24 cellular contexts compared by ENCODE assay signal in the genomic region with DNA sequence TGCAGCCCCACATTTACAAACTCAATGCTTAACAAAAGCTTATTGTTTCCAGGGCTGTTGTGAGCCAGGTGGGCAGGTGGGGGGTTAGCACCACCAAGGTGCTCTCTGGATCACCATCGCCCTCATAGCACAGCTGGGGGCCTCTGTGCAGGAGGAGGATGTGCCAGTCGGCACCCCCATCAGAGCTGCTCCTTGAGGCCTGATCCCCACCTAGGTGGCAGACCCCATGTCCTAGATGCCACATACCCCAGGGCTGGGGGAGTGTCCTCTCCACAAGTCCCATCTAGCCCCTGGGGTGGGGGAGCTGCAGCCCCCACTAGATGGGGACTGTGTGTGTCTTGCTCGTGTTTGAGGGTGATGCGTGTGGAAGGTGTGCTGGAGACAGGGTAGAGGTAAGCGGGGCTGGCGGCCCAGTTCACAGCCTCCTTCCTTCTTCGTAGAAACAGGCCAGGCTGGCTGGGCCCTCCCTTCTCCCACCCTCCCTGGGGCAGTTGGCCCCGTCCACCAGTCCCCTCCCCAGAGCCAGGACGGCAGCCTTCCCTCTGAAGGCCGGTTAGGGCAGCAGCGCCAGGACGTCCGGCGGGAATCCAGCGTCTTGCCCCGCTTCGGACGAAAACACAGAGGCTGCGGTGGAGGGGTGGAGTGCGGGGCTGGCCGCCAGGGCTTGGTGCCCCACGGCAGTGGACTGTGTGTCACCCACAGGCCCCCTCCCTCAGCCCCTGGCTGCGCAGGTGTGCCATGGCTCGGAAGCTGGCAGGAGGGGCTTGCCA. TPM values are rescaled to one million over a fixed set of nuclear protein-coding genes. Genes with fewer than 3 reads are reported as not detected.
A peak's percentile ranks its signal among the peaks of the same experiment; 100 is the strongest.
DNase-seq lines count a peak whose midpoint lies in the region; ATAC-seq and TF ChIP-seq lines count a peak whose summit lies in the region.
"Had no signal": no experiment of that assay in that cellular context is flagged by ENCODE, and none has a peak within 500 bp of the region (broad histone marks: within the 10 kb centered on the region; RNA-seq: fewer than 3 reads in every experiment).

No MANE protein-coding gene starts in this region.

- peak overlapping the region; percentile 100 for H2AK5ac ChIP-seq in neuronal stem cell (ENCODE audit: low read depth, low read length)

- no peak for TF ChIP-seq EP300 in sigmoid colon (IDR thresholded peaks at IDR 0.05)

- H3K18ac ChIP-seq in neuronal stem cell (ENCODE audit: low read length), result peak overlapping the region; percentile 99

- H3K4me3 ChIP-seq in cardiac muscle cell, result peak overlapping the region; percentile 82
- H3K4me3 ChIP-seq in right atrium auricular region, result no peak overlapping the region
- no peak overlapping the region for H3K4me3 ChIP-seq in hepatocyte
- H3K4me3 ChIP-seq in neuronal stem cell (ENCODE audit: low read length in 2 of 2), result no peak overlapping the region
- H3K4me3 ChIP-seq in aorta (ENCODE audit: low read length in 2 of 2), result peak overlapping the region; percentile 90 to 94
- H3K4me3 ChIP-seq in sigmoid colon, result no peak overlapping the region
- no peak overlapping the region for H3K4me3 ChIP-seq in smooth muscle cell
- no peak overlapping the region for H3K4me3 ChIP-seq in PC-9
- H3K4me3 ChIP-seq: gastrocnemius medialis, SJSA1, suprapubic skin had no signal

- no peaks in the 10 kb centered on the region for H3F3A ChIP-seq in smooth muscle cell (ENCODE audit: low read depth)
- no peaks in the 10 kb centered on the region for H3F3A ChIP-seq in PC-9 (ENCODE audit: insufficient read depth, low read depth)

- peak overlapping the region; percentile 87 for H2BK5ac ChIP-seq in neuronal stem cell (ENCODE audit: low read length)

- H2AFZ ChIP-seq in hepatocyte, result no peak overlapping the region
- no peak overlapping the region for H2AFZ ChIP-seq in neuronal stem cell (ENCODE audit: low read length)
- H2AFZ ChIP-seq in smooth muscle cell (ENCODE audit: low read depth), result no peak overlapping the region
- H2AFZ ChIP-seq in PC-9, result no peak overlapping the region

- H3K27ac ChIP-seq in cardiac muscle cell (no peak overlapping the region), right atrium auricular region (no peak overlapping the region), hepatocyte (no peak overlapping the region), neuronal stem cell (replicated peaks; ENCODE audit: low read length) (no peak overlapping the region), aorta (ENCODE audit: low read depth in 1 of 2, low read length in 2 of 2) (peak overlapping the region; percentile 98 to 99), sigmoid colon (peak overlapping the region in 1 of 4 donors; percentile 14), smooth muscle cell (ENCODE audit: low read depth) (no peak overlapping the region), PC-9 (no peak overlapping the region)
- H3K27ac ChIP-seq: epithelial cell of prostate, gastrocnemius medialis, SJSA1, suprapubic skin had no signal

- peak overlapping the region; percentile 98 for H2BK120ac ChIP-seq in neuronal stem cell (ENCODE audit: low read depth, low read length)

- peak overlapping the region; percentile 79 for H3K4me2 ChIP-seq in hepatocyte
- H3K4me2 ChIP-seq in neuronal stem cell (ENCODE audit: insufficient read depth, low read length, poor library complexity, severe bottlenecking), result peak overlapping the region; percentile 49
- no peak overlapping the region for H3K4me2 ChIP-seq in smooth muscle cell
- no peak overlapping the region for H3K4me2 ChIP-seq in PC-9

- H3K79me2 ChIP-seq in hepatocyte, result peaks cover 30% of the 10 kb centered on the region
- H3K79me2 ChIP-seq in smooth muscle cell (ENCODE audit: low read depth), result no peaks in the 10 kb centered on the region
- H3K79me2 ChIP-seq in PC-9 (ENCODE audit: low read depth), result no peaks in the 10 kb centered on the region

- no peaks in the 10 kb centered on the region for H3K36me3 ChIP-seq in cardiac muscle cell
- H3K36me3 ChIP-seq in right atrium auricular region, result no peaks in the 10 kb centered on the region
- no peaks in the 10 kb centered on the region for H3K36me3 ChIP-seq in hepatocyte (replicated peaks; ENCODE audit: insufficient read depth, low read depth)
- H3K36me3 ChIP-seq in neuronal stem cell (replicated peaks in 1 of 2; ENCODE audit: control insufficient read depth in 2 of 2, insufficient read depth in 2 of 2, low read length in 2 of 2), result no peaks in the 10 kb centered on the region
- H3K36me3 ChIP-seq in aorta (ENCODE audit: control insufficient read depth in 1 of 2, insufficient read depth in 2 of 2, low read length in 1 of 2), result no peaks in the 10 kb centered on the region
- H3K36me3 ChIP-seq in sigmoid colon, result no peaks in the 10 kb centered on the region
- H3K36me3 ChIP-seq in smooth muscle cell (ENCODE audit: low read depth), result no peaks in the 10 kb centered on the region
- H3K36me3 ChIP-seq in PC-9 (ENCODE audit: low read depth), result no peaks in the 10 kb centered on the region
- H3K36me3 ChIP-seq: gastrocnemius medialis, SJSA1, suprapubic skin had no signal

- POLR2A ChIA-PET in PC-9 (lab: Charles Lee; ENCODE audit: unreplicated experiment), result no interaction called here

- H3K27me3 ChIP-seq in cardiac muscle cell (peaks cover 67% of the 10 kb centered on the region), right atrium auricular region (peaks cover 15 to 31% of the 10 kb centered on the region in 2 donors), hepatocyte (peaks cover 63% of the 10 kb centered on the region), neuronal stem cell (ENCODE audit: control insufficient read depth in 3 of 3, insufficient read depth in 3 of 3, low read depth in 1 of 3, low read length in 3 of 3) (peaks cover 29 to 91% (median 62%) of the 10 kb centered on the region in 3 experiments), aorta (ENCODE audit: control insufficient read depth in 1 of 2, insufficient read depth in 2 of 2, low read length in 1 of 2) (no peaks in the 10 kb centered on the region), sigmoid colon (peaks cover 47 to 93% (median 87%) of the 10 kb centered on the region in 3 donors), smooth muscle cell (ENCODE audit: low read depth) (peaks cover 77% of the 10 kb centered on the region), PC-9 (ENCODE audit: insufficient read depth, low read depth) (peaks cover 36% of the 10 kb centered on the region)

- H3K9ac ChIP-seq in neuronal stem cell (ENCODE audit: low read depth, low read length, poor library complexity) (peak overlapping the region; percentile 81), smooth muscle cell (ENCODE audit: low read depth) (no peak overlapping the region)

- peak overlapping the region; percentile 82 for H4K8ac ChIP-seq in neuronal stem cell (ENCODE audit: low read depth, low read length)

- peaks cover 47% of the 10 kb centered on the region for H3K4me1 ChIP-seq in cardiac muscle cell (ENCODE audit: low read depth)
- H3K4me1 ChIP-seq in right atrium auricular region, result peaks cover 0 to 35% of the 10 kb centered on the region in 2 donors
- H3K4me1 ChIP-seq in hepatocyte (ENCODE audit: insufficient read depth), result peaks cover 21% of the 10 kb centered on the region
- peaks cover 0 to 37% of the 10 kb centered on the region in 2 donors for H3K4me1 ChIP-seq in neuronal stem cell (ENCODE audit: control insufficient read depth in 2 of 2, insufficient read depth in 1 of 2, low read depth in 1 of 2, low read length in 2 of 2)
- no peaks in the 10 kb centered on the region for H3K4me1 ChIP-seq in aorta (ENCODE audit: control insufficient read depth in 1 of 2, insufficient read depth in 2 of 2, low read length in 2 of 2)
- peaks cover 0 to 50% (median 48%) of the 10 kb centered on the region in 4 donors for H3K4me1 ChIP-seq in sigmoid colon
- H3K4me1 ChIP-seq in smooth muscle cell (ENCODE audit: low read depth), result peaks cover 39% of the 10 kb centered on the region
- no peaks in the 10 kb centered on the region for H3K4me1 ChIP-seq in PC-9 (replicated peaks; ENCODE audit: insufficient read depth)

- peak overlapping the region; percentile 89 for H3K14ac ChIP-seq in neuronal stem cell (ENCODE audit: low read length)

- peak; percentile 21 for ATAC-seq in aorta (ENCODE audit: low FRiP score)
- ATAC-seq: gastrocnemius medialis had no signal

- peak overlapping the region; percentile 99 for H2BK15ac ChIP-seq in neuronal stem cell (ENCODE audit: low read length)

- no peaks in the 10 kb centered on the region for H4K20me1 ChIP-seq in hepatocyte (ENCODE audit: insufficient read depth, poor library complexity, severe bottlenecking)
- peaks cover 9% of the 10 kb centered on the region for H4K20me1 ChIP-seq in smooth muscle cell (ENCODE audit: low read depth)
- H4K20me1 ChIP-seq in PC-9 (ENCODE audit: insufficient read depth), result no peaks in the 10 kb centered on the region

- peaks cover 35% of the 10 kb centered on the region for H3K79me1 ChIP-seq in neuronal stem cell (ENCODE audit: low read depth, low read length)

- H3K23ac ChIP-seq in neuronal stem cell (ENCODE audit: low read depth, low read length, poor library complexity), result peak overlapping the region; percentile 91

- intact Hi-C loops in aorta (cut with DNase I), result loop anchor here (2.0 to 5.0 kb wide), 2 partner anchors 54 to 115 kb away; no protein-coding TSS in a partner anchor
- intact Hi-C loops in sigmoid colon (cut with DNase I), result loop anchor here (5.0 kb wide), 1 partner anchor 340 kb away; no protein-coding TSS in a partner anchor
- intact Hi-C loops in PC-9 (cut with micrococcal nuclease; ENCODE audit: unreplicated experiment), result no loop called here

- no peaks in the 10 kb centered on the region for H3K9me3 ChIP-seq in cardiac muscle cell (ENCODE audit: low read depth)
- no peaks in the 10 kb centered on the region for H3K9me3 ChIP-seq in right atrium auricular region
- H3K9me3 ChIP-seq in hepatocyte (ENCODE audit: low read depth), result no peaks in the 10 kb centered on the region
- H3K9me3 ChIP-seq in neuronal stem cell (replicated peaks in 1 of 2; ENCODE audit: control insufficient read depth in 2 of 2, insufficient read depth in 1 of 2, low read depth in 1 of 2, low read length in 2 of 2), result no peaks in the 10 kb centered on the region
- no peaks in the 10 kb centered on the region for H3K9me3 ChIP-seq in aorta (ENCODE audit: control insufficient read depth, low read length)
- H3K9me3 ChIP-seq in sigmoid colon, result no peaks in the 10 kb centered on the region
- no peaks in the 10 kb centered on the region for H3K9me3 ChIP-seq in smooth muscle cell (replicated peaks; ENCODE audit: low read depth)
- no peaks in the 10 kb centered on the region for H3K9me3 ChIP-seq in PC-9 (ENCODE audit: insufficient read depth, low read depth)
- H3K9me3 ChIP-seq: gastrocnemius medialis, suprapubic skin had no signal

- no peak for TF ChIP-seq POLR2A in sigmoid colon (IDR thresholded peaks at IDR 0.05)

- peak overlapping the region; percentile 98 for H2BK12ac ChIP-seq in neuronal stem cell (ENCODE audit: low read length)

- 65% methylated on average over 20 of the region's 24 CpGs for WGBS in hepatocyte (ENCODE audit: low lambda C conversion rate, missing lambda C conversion rate)
- WGBS in neuronal stem cell (ENCODE audit: extremely low coverage in 2 of 2, insufficient read length in 2 of 2, insufficient replicate concordance in 1 of 2), 2 donors, result no CpG with 5 or more reads among the region's 24 CpGs
- WGBS in aorta, 2 donors, result 3 to 4% methylated on average over 20 to 24 of the region's 24 CpGs
- 67 to 80% methylated on average over 24 of the region's 24 CpGs for WGBS in sigmoid colon, 2 donors
- 79% methylated on average over 17 of the region's 24 CpGs for WGBS in smooth muscle cell (ENCODE audit: low lambda C conversion rate)

- H4K91ac ChIP-seq in neuronal stem cell (ENCODE audit: low read depth, low read length, poor library complexity), result no peak overlapping the region

- H3K4ac ChIP-seq in neuronal stem cell (ENCODE audit: low read length), result peak overlapping the region; percentile 93

- CTCF ChIA-PET in PC-9 (lab: Charles Lee), result no interaction called here

- BruUV-seq in PC-9 (replicated peaks; lab: Mats Ljungman, UMichigan), result no TSS peak

- TF ChIP-seq CTCF in cardiac muscle cell (IDR thresholded peaks at IDR 0.05; ENCODE audit: low read depth, low read length) (no peak), right atrium auricular region (IDR thresholded peaks at IDR 0.05) (no peak), hepatocyte (IDR thresholded peaks at IDR 0.05; ENCODE audit: poor library complexity) (no peak), sigmoid colon (IDR thresholded peaks at IDR 0.05) (no peak), smooth muscle cell (IDR thresholded peaks at IDR 0.05; ENCODE audit: borderline replicate concordance, insufficient read depth, poor library complexity, severe bottlenecking) (no peak), PC-9 (conservative IDR thresholded peaks at IDR 0.05) (no peak)

- DNase-seq in cardiac muscle cell (ENCODE audit: low read depth in 1 of 2, low spot score in 1 of 2) (peak in 1 of 2 donors; percentile 45), right atrium auricular region (ENCODE audit: low spot score) (no peak), hepatocyte (ENCODE audit: low spot score) (peak; percentile 27), neuronal stem cell (ENCODE audit: low spot score) (no peak), aorta (peak in 1 of 2 donors; percentile 83), sigmoid colon (no peak), smooth muscle cell (lab: John Stamatoyannopoulos, UW; ENCODE audit: unreplicated experiment) (no peak), PC-9 (no peak)
- DNase-seq: activated CD4-positive, CD25-positive, alpha-beta regulatory T cell; DMS 273 treated with DMSO at 0.1 percent for 48 hours; gastrocnemius medialis; GF-D8; NCI-H510A treated with DMSO at 0.1 percent for 48 hours; stimulated activated CD4-positive, alpha-beta T cell treated with anti-CD3 and anti-CD28 coated beads, Interleukin-4, amount 100 ng/mL, for 4 hours; stimulated activated CD8-positive, alpha-beta memory T cell treated with anti-CD3 and anti-CD28 coated beads, Interleukin-4, amount 100 ng/mL, for 48 hours had no signal

- H3K9me2 ChIP-seq in hepatocyte (replicated peaks; ENCODE audit: insufficient read depth) (no peaks in the 10 kb centered on the region), PC-9 (ENCODE audit: insufficient read depth) (no peaks in the 10 kb centered on the region)

RNA-seq across cellular contexts. Expression of gene PRDM16, which starts 3.4 kb away (rescaled TPM):
- total RNA-seq in cardiac muscle cell (27.6 and 55.8 TPM in 2 replicates), right atrium auricular region (1 to 10 TPM in 1 of 2 donors, under 1 TPM in 1; 0.22 to 3.3 TPM), hepatocyte (3.9 and 9.9 TPM in 2 replicates), aorta (10 to 100 TPM; 61.9 to 80.7 TPM), sigmoid colon (1 to 10 TPM in 1 of 4 donors, under 1 TPM in 3; 0.14 to 1.1 (median 0.60) TPM), smooth muscle cell (0.72 and 1.2 TPM in 2 replicates), PC-9 (2021) (not detected in 2 replicates)
- polyA plus RNA-seq in cardiac muscle cell (40.8 and 41.8 TPM in 2 replicates), hepatocyte (7.7 and 8.1 TPM in 2 replicates), aorta (10 to 100 TPM in 1 of 2 donors, 1 to 10 TPM in 1; 5.0 to 21.1 TPM), sigmoid colon (1 to 10 TPM in 1 of 3 donors, under 1 TPM in 2; under 0.01 to 1.7 (median 0.46) TPM), smooth muscle cell (1.1 and 1.3 TPM in 2 replicates)
- 7.9 TPM for polyA plus RNA-seq in neuronal stem cell (2013, experiment 1 of 2)
- 7.6 TPM for polyA plus RNA-seq in neuronal stem cell (2013, experiment 2 of 2)
- total RNA-seq: activated T-helper 1 cell treated with anti-CD3 and anti-CD28 coated beads, Interleukin-12 subunit alpha, Interleukin-12 subunit beta, Interleukin-2, Interleukin-4 antibody, amounts not matched to agents 30 ng/mL and 10 ng/mL and 1 ng/mL, durations not matched to agents 14 hours and 24 hours and 36 hours; T-helper 2 cell treated with Interferon-gamma antibody and Interleukin-4, amounts not matched to agents 100 ng/mL and 5 ng/mL, for 36 hours had no signal

RNA-seq across cellular contexts. Expression of gene ACTRT2, which starts 51.1 kb away (rescaled TPM):
- total RNA-seq in cardiac muscle cell (not detected in 2 replicates), right atrium auricular region (not detected), hepatocyte (not detected in 2 replicates), aorta (not detected), sigmoid colon (not detected), smooth muscle cell (not detected in 2 replicates), PC-9 (2021) (not detected in 2 replicates)
- polyA plus RNA-seq in cardiac muscle cell (not detected in 2 replicates), hepatocyte (not detected in 2 replicates), aorta (not detected), sigmoid colon (not detected), smooth muscle cell (not detected in 2 replicates)
- polyA plus RNA-seq in neuronal stem cell (2013, experiment 1 of 2), result 0.29 TPM
- 0.29 TPM for polyA plus RNA-seq in neuronal stem cell (2013, experiment 2 of 2)
- total RNA-seq: A172; activated T-helper 1 cell treated with anti-CD3 and anti-CD28 coated beads, Interleukin-12 subunit alpha, Interleukin-12 subunit beta, Interleukin-2, Interleukin-4 antibody, amounts not matched to agents 30 ng/mL and 10 ng/mL and 1 ng/mL, durations not matched to agents 14 hours and 24 hours and 36 hours; gastrocnemius medialis; mesothelial cell of epicardium; SJSA1; skeletal muscle tissue; suprapubic skin; T-helper 2 cell treated with Interferon-gamma antibody and Interleukin-4, amounts not matched to agents 100 ng/mL and 5 ng/mL, for 36 hours had no signal
- polyA plus RNA-seq: BJ had no signal

Comparison
In these comparisons a context has a peak if more than half of its experiments do, and no peak if none do; other contexts are left out.
1. H3K4me3 ChIP-seq: peak in cardiac muscle cell (single experiment) and aorta (2 of 2); none in right atrium auricular region (0 of 2), hepatocyte (single experiment), neuronal stem cell (0 of 2), sigmoid colon (0 of 4), smooth muscle cell (single experiment) and PC-9 (single experiment).
2. H3K27ac ChIP-seq: peak in aorta (2 of 2); none in cardiac muscle cell (single experiment), right atrium auricular region (0 of 2), hepatocyte (single experiment), neuronal stem cell (single experiment), smooth muscle cell (single experiment) and PC-9 (single experiment).
3. H3K4me2 ChIP-seq: peak in hepatocyte (single experiment) and neuronal stem cell (single experiment); none in smooth muscle cell (single experiment) and PC-9 (single experiment).